ENCODE assay signal across 15 cellular contexts in genomic region chr12:114690267-114691135, GRCh38. TPM values are rescaled to one million over a fixed set of nuclear protein-coding genes. Genes with fewer than 3 reads are reported as not detected.
DNase-seq lines count a peak whose midpoint lies in the region; ATAC-seq, FAIRE-seq and TF ChIP-seq lines count a peak whose summit lies in the region.
"Had no signal": no experiment of that assay in that cellular context is flagged by ENCODE, and none has a peak within 500 bp of the region (broad histone marks: within the 10 kb centered on the region; RNA-seq: fewer than 3 reads in every experiment).

No MANE protein-coding gene starts in this region.

- peak overlapping the region; percentile 61 for H3K4me3 ChIP-seq in HFF-Myc (replicated peaks; ENCODE audit: low read depth, low read length)
- no peak overlapping the region for H3K4me3 ChIP-seq in H1 (ENCODE audit: extremely low read depth in 1 of 4, insufficient read depth in 2 of 4, low read depth in 3 of 4, low read length in 4 of 4)
- H3K4me3 ChIP-seq in vagina, result no peak overlapping the region
- H3K4me3 ChIP-seq: GM23248 had no signal

- no peak overlapping the region for H2AK5ac ChIP-seq in H1 (ENCODE audit: low read depth, low read length)

- FAIRE-seq in H1 (lab: Jason Lieb, UNC), result no peak
- FAIRE-seq: RCC 7860 had no signal

- no peak overlapping the region for H3K4me2 ChIP-seq in H1 (ENCODE audit: insufficient read depth in 1 of 2, low read depth in 2 of 2, low read length in 2 of 2)

- H3K9ac ChIP-seq in H1 (replicated peaks in 1 of 4; ENCODE audit: extremely low read depth in 1 of 4, low read depth in 3 of 4, low read length in 3 of 4), result no peak overlapping the region
- H3K9ac ChIP-seq: GM23248 had no signal

- no peak overlapping the region for H4K5ac ChIP-seq in H1 (ENCODE audit: insufficient read length, low read depth, low read length)

- no peak for ATAC-seq in GM21528 (IDR thresholded peaks at IDR 0.05; ENCODE audit: low FRiP score, unreplicated experiment)

- TF ChIP-seq EP300 in H1 (IDR thresholded peaks at IDR 0.05; ENCODE audit: borderline replicate concordance in 1 of 2, low read depth in 2 of 2, low read length in 2 of 2), result no peak

- peak overlapping the region; percentile 69; the same call in 1 of the 2 replicates for H2BK12ac ChIP-seq in H1 (ENCODE audit: low read depth, low read length)

- H3K4ac ChIP-seq in H1 (replicated peaks; ENCODE audit: insufficient read length, low read depth, low read length), result no peak overlapping the region

- no peak for TF ChIP-seq RAD21 in H1 (IDR thresholded peaks at IDR 0.05 in 1 of 2, conservative IDR thresholded peaks at IDR 0.05 in 1 of 2; ENCODE audit: low read depth in 2 of 2, low read length in 2 of 2)

- no peak overlapping the region for H2BK5ac ChIP-seq in H1 (ENCODE audit: low read depth, low read length)

- no peak overlapping the region for H3K56ac ChIP-seq in H1 (replicated peaks; ENCODE audit: insufficient read length, low read depth, low read length)

- H3K27me3 ChIP-seq in H1 (replicated peaks in 1 of 4; ENCODE audit: control insufficient read depth in 3 of 4, extremely low read depth in 1 of 4, insufficient read depth in 3 of 4, low read length in 3 of 4) (peaks cover 95 to 100% (median 100%) of the 10 kb centered on the region in 4 experiments), vagina (no peaks in the 10 kb centered on the region)

- no peaks in the 10 kb centered on the region for H3K9me3 Mint-ChIP-seq in nephron

- TF ChIP-seq CTCF in HFF-Myc (IDR thresholded peaks at IDR 0.05; ENCODE audit: low read depth, low read length, missing control alignments) (no peak), H1 (IDR thresholded peaks at IDR 0.05; ENCODE audit: control extremely low read depth in 1 of 3, insufficient read depth in 1 of 3, low read depth in 1 of 3, low read length in 3 of 3) (no peak), nephron (IDR thresholded peaks at IDR 0.05; ENCODE audit: unreplicated experiment in 3 of 3) (no peak), vagina (IDR thresholded peaks at IDR 0.05) (no peak)

- intact Hi-C loops in vagina (cut with DNase I), result no loop called here

- 21% methylated on average over 8 of the region's 8 CpGs; no CpG with 5 or more reads in 1 of the 2 experiments for WGBS in H1 (ENCODE audit: extremely low coverage in 1 of 2, insufficient coverage in 1 of 2, insufficient read length in 1 of 2, insufficient replicate concordance in 2 of 2, low coverage in 1 of 2, low lambda C conversion rate in 2 of 2, missing lambda C conversion rate in 1 of 2), 2 experiments

- no peak overlapping the region for H3K23ac ChIP-seq in H1 (ENCODE audit: insufficient read length)

- no peaks in the 10 kb centered on the region for H3K79me1 ChIP-seq in H1 (ENCODE audit: low read depth, low read length)

- no peak overlapping the region for H2BK20ac ChIP-seq in H1 (ENCODE audit: low read length)

- CTCF ChIA-PET in H1 (lab: Charles Lee; ENCODE audit: partially characterized antibody), result interaction anchor here (0.7 to 1.5 kb wide), 3 partner anchors 12 to 53 kb away, joined by 3 to 5 read pairs (median 5); no protein-coding TSS in a partner anchor

- POLR2A ChIA-PET in H1 (lab: Charles Lee; ENCODE audit: partially characterized antibody), result interaction anchor here (1.4 kb wide), 1 partner anchor 17 kb away, joined by 6 read pairs; no protein-coding TSS in a partner anchor

- no peaks in the 10 kb centered on the region for H3K36me3 Mint-ChIP-seq in nephron (ENCODE audit: low read depth)
- H3K36me3 Mint-ChIP-seq: CD8-positive, alpha-beta memory T cell had no signal

- H3K27ac ChIP-seq in H1 (ENCODE audit: low read depth, low read length) (no peak overlapping the region), vagina (peak overlapping the region; percentile 88)
- H3K27ac ChIP-seq: GM23248 had no signal

- H3K4me3 Mint-ChIP-seq in nephron, result peak overlapping the region; percentile 82 to 88 (median 86)
- H3K4me3 Mint-ChIP-seq: CD8-positive, alpha-beta memory T cell had no signal

- H4K20me1 ChIP-seq in H1 (replicated peaks in 1 of 2; ENCODE audit: control insufficient read depth in 1 of 2, insufficient read depth in 2 of 2, low read length in 2 of 2), result peaks cover 7 to 28% of the 10 kb centered on the region in 2 experiments

- peaks cover 99% of the 10 kb centered on the region for H3K27me3 Mint-ChIP-seq in nephron (ENCODE audit: low read depth)

- no peaks in the 10 kb centered on the region for H3K36me3 ChIP-seq in H1 (ENCODE audit: control insufficient read depth in 2 of 4, insufficient read depth in 4 of 4, low read length in 3 of 4)
- H3K36me3 ChIP-seq in vagina, result no peaks in the 10 kb centered on the region

- peak overlapping the region in 2 of 3 experiments; percentile 94 to 97 for H3K27ac Mint-ChIP-seq in nephron
- H3K27ac Mint-ChIP-seq: CD8-positive, alpha-beta memory T cell had no signal

- no peak for DNase-seq in HFF-Myc (ENCODE audit: extremely low read depth, low read depth)
- DNase-seq in H1 (ENCODE audit: low read depth in 1 of 2, low spot score in 2 of 2), result no peak
- no peak for DNase-seq in vagina (ENCODE audit: extremely low spot score in 2 of 2)
- no peak for DNase-seq in NCI-H1930 (lab: John Stamatoyannopoulos, UW)
- no peak for DNase-seq in NCI-H2107 treated with DMSO at 0.1 percent for 48 hours (lab: John Stamatoyannopoulos, UW; ENCODE audit: unreplicated experiment)
- DNase-seq: CD8-positive, alpha-beta memory T cell; GM23248; Karpas-422; NCI-H1417; NCI-H2029; NCI-H510A treated with DMSO at 0.1 percent for 48 hours; SHP77 treated with DMSO at 0.1 percent for 48 hours had no signal

- TF ChIP-seq POLR2A in H1 (IDR thresholded peaks at IDR 0.05; ENCODE audit: control extremely low read depth in 1 of 2, low read depth in 2 of 2, low read length in 2 of 2) (no peak), vagina (IDR thresholded peaks at IDR 0.05) (no peak)

- H2BK120ac ChIP-seq in H1 (replicated peaks; ENCODE audit: low read depth, low read length), result no peak overlapping the region

- no peak overlapping the region for H4K91ac ChIP-seq in H1 (replicated peaks; ENCODE audit: insufficient read length, low read length)

- peaks cover 7 to 42% (median 23%) of the 10 kb centered on the region in 4 experiments for H3K4me1 ChIP-seq in H1 (replicated peaks in 1 of 4; ENCODE audit: control insufficient read depth in 3 of 4, insufficient read depth in 4 of 4, low read length in 3 of 4)
- H3K4me1 ChIP-seq in vagina, result peaks cover 41% of the 10 kb centered on the region

- H3K14ac ChIP-seq in H1 (ENCODE audit: insufficient read length), result no peak overlapping the region

- no peaks in the 10 kb centered on the region for H3K79me2 ChIP-seq in H1 (ENCODE audit: control insufficient read depth in 1 of 2, insufficient read depth in 2 of 2, low read length in 2 of 2)

- no peaks in the 10 kb centered on the region for H3K9me3 ChIP-seq in H1 (ENCODE audit: insufficient read depth in 2 of 2, low read depth in 1 of 2, low read length in 1 of 2)
- no peaks in the 10 kb centered on the region for H3K9me3 ChIP-seq in vagina

- no peak overlapping the region for H4K8ac ChIP-seq in H1 (ENCODE audit: extremely low read depth, insufficient read depth, low read length)

- H3K4me1 Mint-ChIP-seq in nephron, result peaks cover 89% of the 10 kb centered on the region

- no peak overlapping the region for H3K18ac ChIP-seq in H1 (ENCODE audit: extremely low read depth, low read length)

- no peak overlapping the region for H2BK15ac ChIP-seq in H1 (ENCODE audit: low read length)

- H2AFZ ChIP-seq in H1 (ENCODE audit: low read length), result no peak overlapping the region
- H2AFZ ChIP-seq: GM23248 had no signal

- H3K23me2 ChIP-seq in H1 (ENCODE audit: low read depth, low read length), result peaks cover 6% of the 10 kb centered on the region; the same call in 1 of the 2 replicates

TF ChIP-seq in H1, 55 proteins besides CTCF, POLR2A, EP300 and RAD21:
- peak; percentile 61 for TF ChIP-seq EZH2 (IDR thresholded peaks at IDR 0.05; ENCODE audit: low read depth, low read length, severe bottlenecking)
- no peak for TF ChIP-seq SIRT6 (IDR thresholded peaks at IDR 0.05; ENCODE audit: low read length)
- no peak for TF ChIP-seq EGR1 (IDR thresholded peaks at IDR 0.05; ENCODE audit: borderline replicate concordance, low read depth, low read length)
- TF ChIP-seq RNF2 (IDR thresholded peaks at IDR 0.05; ENCODE audit: borderline replicate concordance, low read depth, low read length, missing control alignments, poor library complexity, severe bottlenecking), result peak; percentile 93
- peak; percentile 60; the same call in 1 of the 2 replicates for TF ChIP-seq SUZ12 (IDR thresholded peaks at IDR 0.05; ENCODE audit: low read length)
- TF ChIP-seq CBX8 (IDR thresholded peaks at IDR 0.05; ENCODE audit: borderline replicate concordance, low read depth, low read length), result peak; percentile 4; the same call in 1 of the 2 replicates

RNA-seq across cellular contexts. Expression of gene TBX3, which starts 6.5 kb away (rescaled TPM):
- total RNA-seq in H1 (2021; fragmentation: NEBNext Ultra II Directional; extraction: Animal tissue kit (Norgen Biotek cat#: 25700)), result 0.29 and 1.0 TPM in 2 replicates
- 0.09 TPM in 2 replicates for polyA plus RNA-seq in H1 (2011; rRNA removed)
- 0.09 TPM for polyA plus RNA-seq in H1 (2011; cell fraction: cytosol; rRNA removed)
- 0.20 TPM for polyA plus RNA-seq in H1 (2011; cell fraction: nucleus; rRNA removed)
- 0.12 to 0.38 TPM (median 0.24 TPM) in 4 replicates for polyA plus RNA-seq in H1 (2012, experiment 1 of 2)
- 0.18 TPM for polyA plus RNA-seq in H1 (2012, experiment 2 of 2)
- polyA plus RNA-seq in H1 (2013, experiment 1 of 2), result 0.30 TPM
- 0.13 TPM for polyA plus RNA-seq in H1 (2013, experiment 2 of 2)
- 0.09 TPM in 1 of 2 replicates, not detected in the other for polyA minus RNA-seq in H1 (2011; rRNA and poly(A)+ RNA removed)
- polyA minus RNA-seq in H1 (2011; cell fraction: cytosol; rRNA and poly(A)+ RNA removed), result 0.73 TPM
- 0.50 TPM for polyA minus RNA-seq in H1 (2011; cell fraction: nucleus; rRNA and poly(A)+ RNA removed)
- 57.0 TPM for total RNA-seq in vagina
- total RNA-seq: CD8-positive, alpha-beta memory T cell had no signal
- polyA plus RNA-seq: CD8-positive, alpha-beta memory T cell had no signal

Comparison
In these comparisons a context has a peak if more than half of its experiments do, and no peak if none do; other contexts are left out.
1. RNA of gene TBX3, which starts 6.5 kb away (total RNA-seq): 57.0 TPM in vagina (single experiment); 0.29 to 1.0 TPM in H1; every median in the first group is over 10 times any median in the second.